ENCODE assay signal across 8 cellular contexts in genomic region chr2:101741775-101742520, GRCh38. TPM values are rescaled to one million over a fixed set of nuclear protein-coding genes. Genes with fewer than 3 reads are reported as not detected.
DNase-seq lines count a peak whose midpoint lies in the region; ATAC-seq and TF ChIP-seq lines count a peak whose summit lies in the region.

No MANE protein-coding gene starts in this region.

- peak; percentile 40; the same call in 1 of the 2 replicates for ATAC-seq in IMR-90 (ENCODE audit: low read depth)
- no peak for ATAC-seq in stimulated activated naive CD8-positive, alpha-beta T cell treated with anti-CD3 and anti-CD28 coated beads, Interleukin-15, amount 100 ng/mL, for 72 hours

- no peak overlapping the region for H3K4me3 ChIP-seq in IMR-90 (ENCODE audit: insufficient read depth, low read depth, low read length)

- no peaks in the 10 kb centered on the region for H3K27me3 ChIP-seq in IMR-90 (ENCODE audit: control insufficient read depth, insufficient read depth, low read length)

- dilution Hi-C loops in IMR-90 (cut with HindIII; ENCODE audit: low sequenced_read_pairs, unreplicated experiment), result no loop called here

- peak overlapping the region; percentile 5; the same call in 1 of the 2 replicates for H3K18ac ChIP-seq in IMR-90 (ENCODE audit: low read depth, low read length)

- peaks cover 84% of the 10 kb centered on the region for H3K4me1 Mint-ChIP-seq in stimulated activated naive CD8-positive, alpha-beta T cell treated with anti-CD3 and anti-CD28 coated beads, Interleukin-15, amount 100 ng/mL, for 72 hours

- CTCF ChIA-PET in IMR-90 (lab: Yijun Ruan, JAX), result interaction anchor here (0.8 to 1.1 kb wide), 3 partner anchors 12 to 90 kb away, joined by 3 to 4 read pairs (median 3); partner anchors contain the start of gene MAP4K4

- peaks cover 88% of the 10 kb centered on the region for H4K20me1 ChIP-seq in IMR-90 (ENCODE audit: insufficient read depth, low read length)

- H3K4me3 Mint-ChIP-seq in stimulated activated naive CD8-positive, alpha-beta T cell treated with anti-CD3 and anti-CD28 coated beads, Interleukin-15, amount 100 ng/mL, for 72 hours, result peak overlapping the region; percentile 37 to 48

- H4K5ac ChIP-seq in IMR-90 (ENCODE audit: low read depth, low read length), result no peak overlapping the region

- H3K27ac ChIP-seq in IMR-90 (ENCODE audit: insufficient read depth, low read length) (peak overlapping the region; percentile 41), angular gyrus (ENCODE audit: low read depth, low read length) (peak overlapping the region; percentile 90)

- no peaks in the 10 kb centered on the region for H3K9me3 ChIP-seq in IMR-90 (ENCODE audit: control insufficient read depth, insufficient read depth, low read length)

- peak overlapping the region; percentile 27 to 39; a peak in 1 of 4 replicates for H4K8ac ChIP-seq in IMR-90 (ENCODE audit: low read depth in 2 of 2, low read length in 2 of 2)

- POLR2A ChIA-PET in IMR-90 (lab: Charles Lee; ENCODE audit: unreplicated experiment), result no interaction called here

- in situ Hi-C loops in IMR-90 (cut with MboI; ENCODE audit: low sequenced_read_pairs), result no loop called here

- 0 out of 2 replicates have a peak overlapping the region, but pooled peaks have one; percentile 16 for H2BK20ac ChIP-seq in IMR-90 (ENCODE audit: low read depth, low read length)

- peak overlapping the region; percentile 50; the same call in 1 of the 2 replicates for H3K9ac ChIP-seq in IMR-90 (ENCODE audit: low read depth, low read length)

- H2BK5ac ChIP-seq in IMR-90 (ENCODE audit: low read depth, low read length, poor library complexity, severe bottlenecking), result peak overlapping the region; percentile 7

- TF ChIP-seq POLR2A in IMR-90 (IDR thresholded peaks at IDR 0.05; ENCODE audit: low read depth, low read length), result no peak

- no peaks in the 10 kb centered on the region for H3K9me3 Mint-ChIP-seq in stimulated activated naive CD8-positive, alpha-beta T cell treated with anti-CD3 and anti-CD28 coated beads, Interleukin-15, amount 100 ng/mL, for 72 hours

- peak overlapping the region; percentile 43 for H4K91ac ChIP-seq in IMR-90 (ENCODE audit: insufficient read depth, low read depth, low read length)

- H2BK15ac ChIP-seq in IMR-90 (ENCODE audit: low read depth, low read length), result no peak overlapping the region; the same call in 2 of the 3 replicates

- H3K4me1 ChIP-seq in IMR-90 (ENCODE audit: control insufficient read depth, insufficient read depth, low read length), result peaks cover 30% of the 10 kb centered on the region

- intact Hi-C loops in IMR-90 (cut with micrococcal nuclease), result no loop called here

- TF ChIP-seq RAD21 in IMR-90 (IDR thresholded peaks at IDR 0.05; ENCODE audit: low read length), result no peak

- H3K4me2 ChIP-seq in IMR-90 (ENCODE audit: low read depth, low read length), result peak overlapping the region; percentile 65

- H3K36me3 ChIP-seq in IMR-90 (ENCODE audit: control insufficient read depth, insufficient read depth, low read length), result peaks cover 2% of the 10 kb centered on the region; the same call in 1 of the 2 replicates

- BruUV-seq in IMR-90 (replicated peaks; lab: Mats Ljungman, UMichigan), result no TSS peak

- peak overlapping the region; percentile 15 to 81 for H3K27ac Mint-ChIP-seq in stimulated activated naive CD8-positive, alpha-beta T cell treated with anti-CD3 and anti-CD28 coated beads, Interleukin-15, amount 100 ng/mL, for 72 hours

- peak overlapping the region; percentile 85 for H3K14ac ChIP-seq in IMR-90 (replicated peaks; ENCODE audit: low read depth, low read length)

- no peak overlapping the region for H3K56ac ChIP-seq in IMR-90 (ENCODE audit: extremely low read depth, insufficient read depth, low read length)

- DNase-seq in IMR-90 (no peak), iPS-NIHi11 (ENCODE audit: low spot score) (peak; percentile 46), NCI-H510A treated with DMSO at 0.1 percent for 48 hours (lab: John Stamatoyannopoulos, UW) (no peak), RPMI8226 (no peak), NCI-H1092 (lab: John Stamatoyannopoulos, UW) (no peak)
- no peak for DNase-seq in stimulated activated naive CD8-positive, alpha-beta T cell treated with anti-CD3 and anti-CD28 coated beads, Interleukin-15, amount 100 ng/mL, for 72 hours
- DNase-seq in activated effector memory CD4-positive, alpha-beta T cell treated with Interleukin-2 at 50 U/mL for 16 hours, result no peak

- 33% methylated on average over 8 of the region's 9 CpGs; no CpG with 5 or more reads in 1 of the 2 experiments for WGBS in IMR-90 (ENCODE audit: extremely low coverage in 2 of 2, insufficient read length in 1 of 2), 2 experiments

- peak overlapping the region; percentile 87 for H2AK5ac ChIP-seq in IMR-90 (ENCODE audit: low read depth, low read length)

- H2AFZ ChIP-seq in IMR-90 (replicated peaks; ENCODE audit: low read length, poor library complexity), result peak overlapping the region; percentile 28

- H2AK9ac ChIP-seq in IMR-90 (replicated peaks; ENCODE audit: low read depth, low read length, poor library complexity), result peak overlapping the region; percentile 46

- peak overlapping the region; percentile 66 for H3K4ac ChIP-seq in IMR-90 (ENCODE audit: low read depth, low read length)

- no peak for TF ChIP-seq CTCF in IMR-90 (conservative IDR thresholded peaks at IDR 0.05; ENCODE audit: low read depth, low read length)

- peaks cover 10 to 71% of the 10 kb centered on the region in 2 experiments for H3K79me1 ChIP-seq in IMR-90 (ENCODE audit: low read depth in 1 of 2, low read length in 2 of 2)

- peak overlapping the region; percentile 32; the same call in 1 of the 2 replicates for H2BK120ac ChIP-seq in IMR-90 (ENCODE audit: low read depth, low read length)

- H3K23ac ChIP-seq in IMR-90 (ENCODE audit: low read depth, low read length), result peak overlapping the region; percentile 92

- H3K27me3 Mint-ChIP-seq in stimulated activated naive CD8-positive, alpha-beta T cell treated with anti-CD3 and anti-CD28 coated beads, Interleukin-15, amount 100 ng/mL, for 72 hours, result no peaks in the 10 kb centered on the region

- H3K9me1 ChIP-seq in IMR-90 (ENCODE audit: insufficient read depth, low read length), result peaks cover 33% of the 10 kb centered on the region

TF ChIP-seq in IMR-90, 13 proteins besides CTCF, POLR2A, EP300 and RAD21:
- TF ChIP-seq RCOR1 (IDR thresholded peaks at IDR 0.05; ENCODE audit: insufficient replicate concordance, low read length), result no peak
- TF ChIP-seq MXI1 (IDR thresholded peaks at IDR 0.05; ENCODE audit: borderline replicate concordance, low read depth, low read length), result no peak
- TF ChIP-seq SMC3 (IDR thresholded peaks at IDR 0.05; ENCODE audit: low read depth, low read length), result no peak
- no peak for TF ChIP-seq MAFK (IDR thresholded peaks at IDR 0.05; ENCODE audit: low read depth, low read length)
- no peak for TF ChIP-seq ELK1 (IDR thresholded peaks at IDR 0.05; ENCODE audit: borderline replicate concordance, low read depth, low read length)
- no peak for TF ChIP-seq RFX5 (IDR thresholded peaks at IDR 0.05; ENCODE audit: low read depth, low read length)
- TF ChIP-seq MAZ (IDR thresholded peaks at IDR 0.05; ENCODE audit: borderline replicate concordance, low read depth, low read length), result no peak
- no peak for TF ChIP-seq USF2 (IDR thresholded peaks at IDR 0.05; ENCODE audit: low read depth, low read length)
- TF ChIP-seq NFE2L2 (IDR thresholded peaks at IDR 0.05; ENCODE audit: low read depth, low read length), result no peak
- TF ChIP-seq FOS (IDR thresholded peaks at IDR 0.05; ENCODE audit: low read depth, low read length), result no peak
- no peak for TF ChIP-seq CEBPB (IDR thresholded peaks at IDR 0.05; ENCODE audit: low read depth, low read length)
- no peak for TF ChIP-seq BHLHE40 (IDR thresholded peaks at IDR 0.05; ENCODE audit: low read depth, low read length)
- TF ChIP-seq CHD1 (IDR thresholded peaks at IDR 0.05; ENCODE audit: low read depth, low read length), result no peak

RNA-seq across cellular contexts. Expression of gene MAP4K4, which starts 44.4 kb away (rescaled TPM):
- total RNA-seq in IMR-90 (2012; rRNA removed), result 124 and 130 TPM in 2 replicates
- 80.8 and 89.4 TPM in 2 replicates for polyA plus RNA-seq in IMR-90 (2012; rRNA removed)
- polyA plus RNA-seq in IMR-90 (2012; cell fraction: cytosol; rRNA removed), result 39.5 and 39.9 TPM in 2 replicates
- 90.5 and 219 TPM in 2 replicates for polyA plus RNA-seq in IMR-90 (2012; cell fraction: nucleus; rRNA removed; ENCODE audit: low replicate concordance)
